Comparison of ENCODE assay signal across 1 cellular context in genomic region chr19:49151339-49152217, GRCh38.
TF ChIP-seq lines count a peak whose summit lies in the region.

No MANE protein-coding gene starts in this region.

TF ChIP-seq in HEK293, 187 proteins besides CTCF, POLR2A, EP300 and RAD21 (continued from another document and continues in another):
- TF ChIP-seq TCF7L2 (IDR thresholded peaks at IDR 0.05; ENCODE audit: borderline replicate concordance, low read depth, low read length) (no peak), ZNF639 (tag by site-specific recombination; IDR thresholded peaks at IDR 0.05) (no peak), ZBTB11 (tag by site-specific recombination; conservative IDR thresholded peaks at IDR 0.05; ENCODE audit: low read depth) (0 out of 2 replicates have a peak, but pooled peaks have one; percentile 17), REST (tag by site-specific recombination; IDR thresholded peaks at IDR 0.05) (no peak), ZNF10 (tag by site-specific recombination; IDR thresholded peaks at IDR 0.05) (no peak), BCL11B (tag by site-specific recombination; IDR thresholded peaks at IDR 0.05; ENCODE audit: low read depth) (no peak), ZNF2 (tag by site-specific recombination; IDR thresholded peaks at IDR 0.05) (0 out of 2 replicates have a peak, but pooled peaks have one; percentile 19), ZNF426 (tag by site-specific recombination; IDR thresholded peaks at IDR 0.05) (no peak), ZNF174 (tag by site-specific recombination; IDR thresholded peaks at IDR 0.05) (no peak), OSR2 (tag by site-specific recombination; IDR thresholded peaks at IDR 0.05) (no peak), REPIN1 (tag by site-specific recombination; IDR thresholded peaks at IDR 0.05; ENCODE audit: low read depth) (no peak), ZNF184 (tag by site-specific recombination; IDR thresholded peaks at IDR 0.05) (no peak), ZNF362 (tag by site-specific recombination; IDR thresholded peaks at IDR 0.05) (no peak), ZNF341 (tag by site-specific recombination; IDR thresholded peaks at IDR 0.05; ENCODE audit: low read depth) (no peak), TSHZ1 (tag by site-specific recombination; IDR thresholded peaks at IDR 0.05; ENCODE audit: borderline replicate concordance) (no peak), ZNF292 (tag by site-specific recombination; IDR thresholded peaks at IDR 0.05; ENCODE audit: borderline replicate concordance, low read depth) (no peak), ZFP69B (tag by site-specific recombination; IDR thresholded peaks at IDR 0.05) (no peak; the same call in 1 of the 2 replicates), KLF16 (tag by site-specific recombination; IDR thresholded peaks at IDR 0.05) (peak; percentile 80), GLI2 (tag by site-specific recombination; IDR thresholded peaks at IDR 0.05; ENCODE audit: borderline replicate concordance, low read depth) (no peak), PRDM10 (tag by site-specific recombination; IDR thresholded peaks at IDR 0.05) (peak; percentile 99), ZBTB6 (tag by site-specific recombination; IDR thresholded peaks at IDR 0.05) (peak; percentile 99), ZNF701 (tag by site-specific recombination; IDR thresholded peaks at IDR 0.05) (no peak), ZNF626 (tag by site-specific recombination; IDR thresholded peaks at IDR 0.05) (no peak), ZNF704 (tag by site-specific recombination; IDR thresholded peaks at IDR 0.05) (no peak), ZNF768 (tag by site-specific recombination; IDR thresholded peaks at IDR 0.05) (no peak), ZSCAN18 (tag by site-specific recombination; IDR thresholded peaks at IDR 0.05) (no peak), MZF1 (tag by site-specific recombination; IDR thresholded peaks at IDR 0.05; ENCODE audit: borderline replicate concordance) (peak; percentile 93), ZNF513 (tag by site-specific recombination; IDR thresholded peaks at IDR 0.05) (peak; percentile 34; the same call in 1 of the 2 replicates), ZSCAN30 (tag by site-specific recombination; IDR thresholded peaks at IDR 0.05) (peak; percentile 53; the same call in 1 of the 2 replicates), SP3 (tag by site-specific recombination; IDR thresholded peaks at IDR 0.05) (peak; percentile 95), KLF7 (tag by site-specific recombination; IDR thresholded peaks at IDR 0.05; ENCODE audit: borderline replicate concordance) (no peak), ZNF621 (tag by site-specific recombination; IDR thresholded peaks at IDR 0.05) (no peak), ZNF791 (tag by site-specific recombination; IDR thresholded peaks at IDR 0.05) (no peak), ZNF366 (tag by site-specific recombination; conservative IDR thresholded peaks at IDR 0.05) (peak; percentile 67), HOXD13 (CRISPR knock-in tag; IDR thresholded peaks at IDR 0.05; ENCODE audit: borderline replicate concordance) (no peak)
